In genomic region chr17:67481808-67482207, GRCh38 we compare ENCODE assay signal across 11 cellular contexts.
DNase-seq lines count a peak whose midpoint lies in the region; FAIRE-seq and TF ChIP-seq lines count a peak whose summit lies in the region.
"Had no signal": no experiment of that assay in that cellular context is flagged by ENCODE, and none has a peak within 500 bp of the region (broad histone marks: within the 10 kb centered on the region; RNA-seq: fewer than 3 reads in every experiment).

No MANE protein-coding gene starts in this region.

- H3K36me3 ChIP-seq in kidney (ENCODE audit: control insufficient read depth in 1 of 2, insufficient read depth in 2 of 2, low read length in 2 of 2): no peaks in the 10 kb centered on the region

- H3K36me3 Mint-ChIP-seq in HFFc6 (ENCODE audit: low read depth): no peaks in the 10 kb centered on the region
- H3K36me3 Mint-ChIP-seq in activated naive CD8-positive, alpha-beta T cell treated with anti-CD3 and anti-CD28 coated beads for 36 hours: peaks cover 14% of the 10 kb centered on the region

- no peaks in the 10 kb centered on the region for H3K27me3 Mint-ChIP-seq in HFFc6 (ENCODE audit: insufficient read depth)
- no peaks in the 10 kb centered on the region for H3K27me3 Mint-ChIP-seq in activated naive CD8-positive, alpha-beta T cell treated with anti-CD3 and anti-CD28 coated beads for 36 hours
- H3K27me3 Mint-ChIP-seq: naive B cell had no signal

- H3K27ac Mint-ChIP-seq in HFFc6: peak overlapping the region; percentile 81
- H3K27ac Mint-ChIP-seq in activated naive CD8-positive, alpha-beta T cell treated with anti-CD3 and anti-CD28 coated beads for 36 hours: peak overlapping the region; percentile 87

- H3K9me3 Mint-ChIP-seq in HFFc6: no peaks in the 10 kb centered on the region
- no peaks in the 10 kb centered on the region for H3K9me3 Mint-ChIP-seq in activated naive CD8-positive, alpha-beta T cell treated with anti-CD3 and anti-CD28 coated beads for 36 hours
- H3K9me3 Mint-ChIP-seq: naive B cell had no signal

- H3K9me3 ChIP-seq in kidney (ENCODE audit: control insufficient read depth in 1 of 2, low read length in 2 of 2): no peaks in the 10 kb centered on the region

- H3K4me1 Mint-ChIP-seq in HFFc6 (ENCODE audit: low read depth): peaks cover 47% of the 10 kb centered on the region
- H3K4me1 Mint-ChIP-seq in activated naive CD8-positive, alpha-beta T cell treated with anti-CD3 and anti-CD28 coated beads for 36 hours: peaks cover 84% of the 10 kb centered on the region

- no peak overlapping the region for H3K4me3 ChIP-seq in kidney (ENCODE audit: low read length in 2 of 2)

- FAIRE-seq in kidney (lab: Jason Lieb, UNC): peak; percentile 8

- intact Hi-C loops in kidney (cut with DNase I): no loop called here

- no peak overlapping the region for H3K9ac ChIP-seq in kidney (ENCODE audit: low read length in 2 of 2)

- H3K4me3 Mint-ChIP-seq in HFFc6: peak overlapping the region; percentile 59
- H3K4me3 Mint-ChIP-seq in activated naive CD8-positive, alpha-beta T cell treated with anti-CD3 and anti-CD28 coated beads for 36 hours: peak overlapping the region; percentile 38
- H3K4me3 Mint-ChIP-seq: naive B cell had no signal

- TF ChIP-seq CTCF in HFFc6 (IDR thresholded peaks at IDR 0.05) (no peak), kidney (IDR thresholded peaks at IDR 0.05; ENCODE audit: borderline replicate concordance, extremely low read depth, insufficient read depth) (no peak)

- H3K27ac ChIP-seq in kidney (ENCODE audit: low read depth in 2 of 2, low read length in 2 of 2): no peak overlapping the region

- H3K4me1 ChIP-seq in kidney (ENCODE audit: control insufficient read depth in 1 of 2, insufficient read depth in 1 of 2, low read depth in 1 of 2, low read length in 2 of 2): peaks cover 0 to 16% of the 10 kb centered on the region in 2 donors

- DNase-seq in AG20443 (ENCODE audit: low spot score) (peak; percentile 31), HFFc6 (peak; percentile 48), kidney (no peak), hepatic stellate cell (ENCODE audit: low spot score) (no peak), NCI-H1694 treated with DMSO at 0.1 percent for 48 hours (lab: John Stamatoyannopoulos, UW) (no peak), activated gamma-delta T cell treated with Interleukin-2 at 50 U/mL for 16 hours (no peak), midbrain (lab: John Stamatoyannopoulos, UW) (no peak)
- DNase-seq in activated naive CD8-positive, alpha-beta T cell treated with anti-CD3 and anti-CD28 coated beads for 36 hours: no peak
- DNase-seq: naive B cell, NCI-H1436, OCI-M1 had no signal

Comparison
In these comparisons a context has a peak if more than half of its experiments do, and no peak if none do; other contexts are left out.
1. DNase-seq: peak in AG20443 (single experiment) and HFFc6 (single experiment); none in activated naive CD8-positive, alpha-beta T cell treated with anti-CD3 and anti-CD28 coated beads for 36 hours (single experiment), kidney (single experiment), hepatic stellate cell (single experiment), NCI-H1694 treated with DMSO at 0.1 percent for 48 hours (single experiment), activated gamma-delta T cell treated with Interleukin-2 at 50 U/mL for 16 hours (single experiment) and midbrain (single experiment).